Comparison of ENCODE assay signal across 20 cellular contexts in genomic region chr2:101986804-101987740, GRCh38. TPM values are rescaled to one million over a fixed set of nuclear protein-coding genes. Genes with fewer than 3 reads are reported as not detected.
DNase-seq lines count a peak whose midpoint lies in the region; ATAC-seq lines count a peak whose summit lies in the region.
"Had no signal": no experiment of that assay in that cellular context is flagged by ENCODE, and none has a peak within 500 bp of the region (broad histone marks: within the 10 kb centered on the region; RNA-seq: fewer than 3 reads in every experiment).

No MANE protein-coding gene starts in this region.

- CTCF ChIA-PET in activated CD8-positive, alpha-beta T cell treated with anti-CD3 and anti-CD28 coated beads, Interleukin-2, amount 10 ng/mL, durations not matched to agents 7 days and 5 days (lab: Charles Lee), result interaction anchor here (1.4 to 2.4 kb wide), 3 partner anchors 19 to 253 kb away, joined by 4 to 10 read pairs (median 5); no protein-coding TSS in a partner anchor

- peaks cover 1% of the 10 kb centered on the region for H3K9me3 ChIP-seq in thymus (ENCODE audit: control insufficient read depth)
- H3K9me3 ChIP-seq: neutrophil had no signal

- no peak overlapping the region for H3K4me3 ChIP-seq in thymus (ENCODE audit: low read length)

- peaks cover 31% of the 10 kb centered on the region for H3K4me1 Mint-ChIP-seq in activated T-cell treated with anti-CD3 and anti-CD28 coated beads, Interleukin-2, amount 50 U/mL, for 72 hours (ENCODE audit: low read depth)
- peaks cover 26% of the 10 kb centered on the region for H3K4me1 Mint-ChIP-seq in activated T-cell treated with anti-CD3 and anti-CD28 coated beads, Interleukin-2, amount 50 U/mL, for 24 hours (ENCODE audit: low read depth)
- H3K4me1 Mint-ChIP-seq in activated CD8-positive, alpha-beta T cell treated with anti-CD3 and anti-CD28 coated beads, Interleukin-2, amount 10 ng/mL, durations not matched to agents 7 days and 5 days (ENCODE audit: low read depth), result peaks cover 45% of the 10 kb centered on the region

- H3K36me3 ChIP-seq in thymus (ENCODE audit: control insufficient read depth, insufficient read depth), result no peaks in the 10 kb centered on the region

- no peaks in the 10 kb centered on the region for H3K9me3 Mint-ChIP-seq in activated T-cell treated with anti-CD3 and anti-CD28 coated beads, Interleukin-2, amount 50 U/mL, for 72 hours
- no peaks in the 10 kb centered on the region for H3K9me3 Mint-ChIP-seq in activated T-cell treated with anti-CD3 and anti-CD28 coated beads, Interleukin-2, amount 50 U/mL, for 24 hours
- no peaks in the 10 kb centered on the region for H3K9me3 Mint-ChIP-seq in activated CD8-positive, alpha-beta T cell treated with anti-CD3 and anti-CD28 coated beads, Interleukin-2, amount 10 ng/mL, durations not matched to agents 7 days and 5 days (ENCODE audit: insufficient read depth)
- H3K9me3 Mint-ChIP-seq: H9 had no signal

- POLR2A ChIA-PET in activated CD8-positive, alpha-beta T cell treated with anti-CD3 and anti-CD28 coated beads, Interleukin-2, amount 10 ng/mL, durations not matched to agents 7 days and 5 days (lab: Charles Lee), result no interaction called here

- H3K27ac ChIP-seq in thymus (ENCODE audit: low read depth), result peak overlapping the region; percentile 77
- H3K27ac ChIP-seq: neutrophil had no signal

- H3K27me3 Mint-ChIP-seq in activated T-cell treated with anti-CD3 and anti-CD28 coated beads, Interleukin-2, amount 50 U/mL, for 72 hours (ENCODE audit: low read depth), result peaks cover 15% of the 10 kb centered on the region
- peaks cover 12% of the 10 kb centered on the region for H3K27me3 Mint-ChIP-seq in activated T-cell treated with anti-CD3 and anti-CD28 coated beads, Interleukin-2, amount 50 U/mL, for 24 hours
- H3K27me3 Mint-ChIP-seq in activated CD8-positive, alpha-beta T cell treated with anti-CD3 and anti-CD28 coated beads, Interleukin-2, amount 10 ng/mL, durations not matched to agents 7 days and 5 days (ENCODE audit: low read depth), result peaks cover 29% of the 10 kb centered on the region

- peak overlapping the region; percentile 37 for H3K27ac Mint-ChIP-seq in activated T-cell treated with anti-CD3 and anti-CD28 coated beads, Interleukin-2, amount 50 U/mL, for 72 hours
- H3K27ac Mint-ChIP-seq in activated T-cell treated with anti-CD3 and anti-CD28 coated beads, Interleukin-2, amount 50 U/mL, for 24 hours, result no peak overlapping the region
- H3K27ac Mint-ChIP-seq in activated CD8-positive, alpha-beta T cell treated with anti-CD3 and anti-CD28 coated beads, Interleukin-2, amount 10 ng/mL, durations not matched to agents 7 days and 5 days, result peak overlapping the region; percentile 91

- WGBS in thymus, result 47% methylated on average over 9 of the region's 9 CpGs

- ATAC-seq in activated T-cell treated with anti-CD3 and anti-CD28 coated beads, Interleukin-2, amount 50 U/mL, for 72 hours (replicated peaks in 1 of 2), result peak; percentile 69 to 80
- peak; percentile 86 for ATAC-seq in activated CD8-positive, alpha-beta T cell treated with anti-CD3 and anti-CD28 coated beads, Interleukin-2, amount 10 ng/mL, durations not matched to agents 7 days and 5 days
- ATAC-seq in HG03135 (IDR thresholded peaks at IDR 0.05; ENCODE audit: unreplicated experiment) (no peak), esophagus mucosa (no peak)

- no peaks in the 10 kb centered on the region for H3K36me3 Mint-ChIP-seq in activated T-cell treated with anti-CD3 and anti-CD28 coated beads, Interleukin-2, amount 50 U/mL, for 72 hours (ENCODE audit: insufficient read depth in 2 of 2)
- no peaks in the 10 kb centered on the region for H3K36me3 Mint-ChIP-seq in activated T-cell treated with anti-CD3 and anti-CD28 coated beads, Interleukin-2, amount 50 U/mL, for 24 hours (ENCODE audit: low read depth)
- no peaks in the 10 kb centered on the region for H3K36me3 Mint-ChIP-seq in activated CD8-positive, alpha-beta T cell treated with anti-CD3 and anti-CD28 coated beads, Interleukin-2, amount 10 ng/mL, durations not matched to agents 7 days and 5 days (ENCODE audit: low read depth)

- no peak for DNase-seq in activated T-cell treated with anti-CD3 and anti-CD28 coated beads, Interleukin-2, amount 50 U/mL, for 72 hours
- no peak for DNase-seq in activated T-cell treated with anti-CD3 and anti-CD28 coated beads, Interleukin-2, amount 50 U/mL, for 24 hours
- DNase-seq in activated CD8-positive, alpha-beta T cell treated with anti-CD3 and anti-CD28 coated beads, Interleukin-2, amount 10 ng/mL, durations not matched to agents 7 days and 5 days, result peak; percentile 61
- peak; percentile 39 for DNase-seq in left kidney (ENCODE audit: low read depth, low spot score)
- DNase-seq in NOMO-1 treated with dmso at 0.1 percent for 144 hours (lab: John Stamatoyannopoulos, UW; ENCODE audit: unreplicated experiment), result no peak
- DNase-seq: activated CD8-positive, alpha-beta memory T cell treated with anti-CD3 and anti-CD28 coated beads, Interleukin-2, amount 50 U/mL, for 48 hours; amniotic stem cell; H9; mesendoderm; NCI-H2029; stimulated activated CD4-positive, alpha-beta T cell treated with anti-CD3 and anti-CD28 coated beads, Interleukin-4, amount 100 ng/mL, for 1 hour; stimulated activated CD8-positive, alpha-beta memory T cell treated with anti-CD3 and anti-CD28 coated beads, Interleukin-4, amount 100 ng/mL, for 48 hours; T-helper 1 cell had no signal

- no peaks in the 10 kb centered on the region for H3K27me3 ChIP-seq in thymus (ENCODE audit: control insufficient read depth, insufficient read depth)
- H3K27me3 ChIP-seq: neutrophil had no signal

- peak overlapping the region; percentile 4 to 31 for H3K4me3 Mint-ChIP-seq in activated T-cell treated with anti-CD3 and anti-CD28 coated beads, Interleukin-2, amount 50 U/mL, for 72 hours
- no peak overlapping the region for H3K4me3 Mint-ChIP-seq in activated T-cell treated with anti-CD3 and anti-CD28 coated beads, Interleukin-2, amount 50 U/mL, for 24 hours
- H3K4me3 Mint-ChIP-seq in activated CD8-positive, alpha-beta T cell treated with anti-CD3 and anti-CD28 coated beads, Interleukin-2, amount 10 ng/mL, durations not matched to agents 7 days and 5 days, result peak overlapping the region; percentile 56
- H3K4me3 Mint-ChIP-seq: H9 had no signal

- peaks cover 12% of the 10 kb centered on the region for H3K4me1 ChIP-seq in thymus (ENCODE audit: control insufficient read depth, insufficient read depth, low read length)

RNA-seq across cellular contexts. Expression of gene IL1R2, which starts 4.7 kb away (rescaled TPM):
- 10 to 100 TPM in 1 of 2 donors, 1 to 10 TPM in 1; 8.2 to 11.0 TPM for total RNA-seq in activated T-cell treated with anti-CD3 and anti-CD28 coated beads, Interleukin-2, amount 50 U/mL, for 72 hours
- total RNA-seq in activated CD8-positive, alpha-beta T cell treated with anti-CD3 and anti-CD28 coated beads, Interleukin-2, amount 10 ng/mL, durations not matched to agents 7 days and 5 days, result not detected
- 67.3 TPM for polyA plus RNA-seq in thymus
- total RNA-seq in esophagus mucosa, result 19.0 TPM
- total RNA-seq: cerebellum, frontal cortex, H9, MCF 10A had no signal

Comparison
In these comparisons a context has a peak if more than half of its experiments do, and no peak if none do; other contexts are left out.
1. ATAC-seq: peak in activated T-cell treated with anti-CD3 and anti-CD28 coated beads, Interleukin-2, amount 50 U/mL, for 72 hours (2 of 2) and activated CD8-positive, alpha-beta T cell treated with anti-CD3 and anti-CD28 coated beads, Interleukin-2, amount 10 ng/mL, durations not matched to agents 7 days and 5 days (single experiment); none in HG03135 (single experiment) and esophagus mucosa (single experiment).
2. DNase-seq: peak in activated CD8-positive, alpha-beta T cell treated with anti-CD3 and anti-CD28 coated beads, Interleukin-2, amount 10 ng/mL, durations not matched to agents 7 days and 5 days (single experiment) and left kidney (single experiment); none in activated T-cell treated with anti-CD3 and anti-CD28 coated beads, Interleukin-2, amount 50 U/mL, for 72 hours (0 of 2), activated T-cell treated with anti-CD3 and anti-CD28 coated beads, Interleukin-2, amount 50 U/mL, for 24 hours (single experiment) and NOMO-1 treated with dmso at 0.1 percent for 144 hours (single experiment).
3. RNA of gene IL1R2, which starts 4.7 kb away (total RNA-seq): 19.0 TPM in esophagus mucosa (single experiment) and 8.2 to 11.0 TPM in activated T-cell treated with anti-CD3 and anti-CD28 coated beads, Interleukin-2, amount 50 U/mL, for 72 hours; not detected in activated CD8-positive, alpha-beta T cell treated with anti-CD3 and anti-CD28 coated beads, Interleukin-2, amount 10 ng/mL, durations not matched to agents 7 days and 5 days; every median in the first group is over 4 times any median in the second.